21 cellular contexts compared by ENCODE assay signal in genomic region chr1:230020451-230020850, GRCh38. TPM values are rescaled to one million over a fixed set of nuclear protein-coding genes. Genes with fewer than 3 reads are reported as not detected.
DNase-seq lines count a peak whose midpoint lies in the region; ATAC-seq, FAIRE-seq and TF ChIP-seq lines count a peak whose summit lies in the region.
"Had no signal": no experiment of that assay in that cellular context is flagged by ENCODE, and none has a peak within 500 bp of the region (broad histone marks: within the 10 kb centered on the region; RNA-seq: fewer than 3 reads in every experiment).

No MANE protein-coding gene starts in this region.

- H3K9me3 ChIP-seq in endodermal cell (ENCODE audit: control insufficient read depth, low read length), result no peaks in the 10 kb centered on the region
- H3K9me3 ChIP-seq: Caco-2 had no signal

- WGBS in endodermal cell (ENCODE audit: insufficient coverage in 1 of 2, insufficient read length in 1 of 2), 2 experiments, result 86 to 100% methylated on average over 1 to 3 of the region's 3 CpGs

- H3K27ac ChIP-seq in endodermal cell (ENCODE audit: low read depth, low read length), result no peak overlapping the region
- H3K27ac ChIP-seq: 22Rv1; A549; BLaER1 treated with 17β-estradiol and CSF1 and Interleukin-3, amounts not matched to agents 10 nM and 100 nM; C4-2B had no signal

- H3K4me1 ChIP-seq in endodermal cell (ENCODE audit: control insufficient read depth, insufficient read depth, low read length), result no peaks in the 10 kb centered on the region
- H3K4me1 ChIP-seq: A549; BLaER1 treated with 17β-estradiol and CSF1 and Interleukin-3, amounts not matched to agents 10 nM and 100 nM; Caco-2 had no signal

- H3K4me1 Mint-ChIP-seq in endodermal cell, result peaks cover 24% of the 10 kb centered on the region
- no peaks in the 10 kb centered on the region for H3K4me1 Mint-ChIP-seq in osteocyte (ENCODE audit: unreplicated experiment)
- H3K4me1 Mint-ChIP-seq: B cell had no signal

- H3K4me3 Mint-ChIP-seq in endodermal cell (no peak overlapping the region), osteocyte (ENCODE audit: unreplicated experiment) (no peak overlapping the region)
- H3K4me3 Mint-ChIP-seq: B cell; CD4-positive, alpha-beta T cell; CD8-positive, alpha-beta T cell had no signal

- no peak for TF ChIP-seq CTCF in bronchial epithelial cell (IDR thresholded peaks at IDR 0.05; ENCODE audit: insufficient read depth, low read length, severe bottlenecking)
- no peak for TF ChIP-seq CTCF in endodermal cell (conservative IDR thresholded peaks at IDR 0.05)
- TF ChIP-seq CTCF in osteocyte (IDR thresholded peaks at IDR 0.05), result no peak

- DNase-seq in bronchial epithelial cell (ENCODE audit: low read depth) (no peak), endodermal cell (peak; percentile 22), osteocyte (ENCODE audit: extremely low spot score, unreplicated experiment) (peak; percentile 60), NCI-H1417 treated with DMSO at 0.1 percent for 48 hours (lab: John Stamatoyannopoulos, UW) (no peak)
- DNase-seq: AML-193; Caco-2; Calu3; CD4-positive, alpha-beta T cell; CD8-positive, alpha-beta T cell; DMS79 treated with DMSO at 0.1 percent for 48 hours; GF-D8 had no signal

- H3K27ac Mint-ChIP-seq in endodermal cell (no peak overlapping the region), osteocyte (ENCODE audit: unreplicated experiment) (no peak overlapping the region)
- H3K27ac Mint-ChIP-seq: B cell; CD4-positive, alpha-beta T cell; CD8-positive, alpha-beta T cell had no signal

- H3K27me3 ChIP-seq in bronchial epithelial cell (ENCODE audit: control insufficient read depth, insufficient read depth, low read length) (peaks cover 1% of the 10 kb centered on the region), endodermal cell (ENCODE audit: control insufficient read depth, insufficient read depth, low read length, poor library complexity, severe bottlenecking) (no peaks in the 10 kb centered on the region)
- H3K27me3 ChIP-seq: BLaER1 treated with 17β-estradiol and CSF1 and Interleukin-3, amounts not matched to agents 10 nM and 100 nM had no signal

- H3K36me3 Mint-ChIP-seq in endodermal cell (ENCODE audit: low read depth), result no peaks in the 10 kb centered on the region
- H3K36me3 Mint-ChIP-seq in osteocyte (ENCODE audit: unreplicated experiment), result no peaks in the 10 kb centered on the region
- H3K36me3 Mint-ChIP-seq: CD8-positive, alpha-beta T cell had no signal

- H3K36me3 ChIP-seq in bronchial epithelial cell (ENCODE audit: control insufficient read depth, insufficient read depth, low read length) (no peaks in the 10 kb centered on the region), endodermal cell (ENCODE audit: control insufficient read depth, insufficient read depth, low read length) (no peaks in the 10 kb centered on the region)
- H3K36me3 ChIP-seq: BLaER1 treated with 17β-estradiol and CSF1 and Interleukin-3, amounts not matched to agents 10 nM and 100 nM had no signal

- ATAC-seq in GM19452 (IDR thresholded peaks at IDR 0.05; ENCODE audit: unreplicated experiment), result no peak
- ATAC-seq: A549; CD8-positive, alpha-beta T cell had no signal

- peaks cover 1% of the 10 kb centered on the region for H3K9me3 Mint-ChIP-seq in endodermal cell
- no peaks in the 10 kb centered on the region for H3K9me3 Mint-ChIP-seq in osteocyte (ENCODE audit: unreplicated experiment)
- H3K9me3 Mint-ChIP-seq: CD4-positive, alpha-beta T cell had no signal

- FAIRE-seq in bronchial epithelial cell (lab: Jason Lieb, UNC), result peak; percentile 64
- FAIRE-seq: A549, D721Med, G401.6, GM12891, GM19239 had no signal

- no peak overlapping the region for H3K9ac ChIP-seq in endodermal cell (ENCODE audit: extremely low read depth, low read length, poor library complexity, severe bottlenecking)
- H3K9ac ChIP-seq: BLaER1 treated with 17β-estradiol and CSF1 and Interleukin-3, amounts not matched to agents 10 nM and 100 nM had no signal

- H3K4me3 ChIP-seq in bronchial epithelial cell (ENCODE audit: low read depth, low read length) (no peak overlapping the region), endodermal cell (ENCODE audit: low read length) (no peak overlapping the region)
- H3K4me3 ChIP-seq: A549; BLaER1 treated with 17β-estradiol and CSF1 and Interleukin-3, amounts not matched to agents 10 nM and 100 nM had no signal

- H3K27me3 Mint-ChIP-seq in endodermal cell (ENCODE audit: insufficient read depth), result no peaks in the 10 kb centered on the region
- H3K27me3 Mint-ChIP-seq in osteocyte (ENCODE audit: unreplicated experiment), result peaks cover 43% of the 10 kb centered on the region
- H3K27me3 Mint-ChIP-seq: CD4-positive, alpha-beta T cell had no signal

RNA-seq across cellular contexts. Expression of gene GALNT2, which starts 46.6 kb away (rescaled TPM):
- total RNA-seq in bronchial epithelial cell (31.9 and 37.4 TPM in 2 replicates), endodermal cell (10 to 100 TPM; 41.6 to 63.5 TPM), osteocyte (149 TPM in 2 replicates)
- polyA plus RNA-seq in endodermal cell (2013, experiment 1 of 2), result 85.8 TPM
- 77.5 TPM for polyA plus RNA-seq in endodermal cell (2013, experiment 2 of 2)

Comparison
In these comparisons a context has a peak if more than half of its experiments do, and no peak if none do; other contexts are left out.
1. DNase-seq: peak in endodermal cell (single experiment) and osteocyte (single experiment); none in bronchial epithelial cell (single experiment) and NCI-H1417 treated with DMSO at 0.1 percent for 48 hours (single experiment).